ENCODE assay signal across 14 cellular contexts in the genomic region with DNA sequence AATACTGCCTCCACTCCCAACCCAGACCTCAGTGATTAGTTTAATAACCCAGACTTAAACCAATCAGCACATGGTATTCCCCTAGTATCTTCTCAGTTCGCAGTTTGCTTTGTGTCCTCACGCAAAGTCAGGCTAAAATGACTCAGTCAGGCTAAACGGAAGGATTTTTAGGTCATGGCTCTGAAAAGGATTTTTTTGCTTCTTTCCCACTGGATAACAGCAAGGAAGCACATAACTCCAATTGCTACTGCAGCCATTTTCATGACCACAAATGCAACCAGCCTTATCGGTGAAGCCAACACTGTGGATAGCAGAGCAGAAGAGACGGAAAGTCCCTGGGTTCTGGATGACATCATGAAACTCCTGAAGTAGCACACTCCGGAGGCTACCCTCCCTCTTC.
DNase-seq lines count a peak whose midpoint lies in the region; ATAC-seq lines count a peak whose summit lies in the region.
"Had no signal": no experiment of that assay in that cellular context is flagged by ENCODE, and none has a peak within 500 bp of the region (broad histone marks: within the 10 kb centered on the region; RNA-seq: fewer than 3 reads in every experiment).

No MANE protein-coding gene starts in this region.

- ATAC-seq in GM18909 (IDR thresholded peaks at IDR 0.05; ENCODE audit: poor library complexity, unreplicated experiment), result no peak

- peak; percentile 90 for DNase-seq in Daoy (ENCODE audit: low read depth)
- DNase-seq in LHCN-M2 (ENCODE audit: low read depth), result peak; percentile 15
- peak; percentile 45 for DNase-seq in dermis blood vessel endothelial cell
- DNase-seq in myocyte (ENCODE audit: low read depth), result peak; percentile 40
- DNase-seq in NCI-H1092 (lab: John Stamatoyannopoulos, UW), result no peak
- no peak for DNase-seq in stimulated activated CD4-positive, alpha-beta T cell treated with anti-CD3 and anti-CD28 coated beads, Interleukin-1b, Interleukin-23, amount 100 ng/mL, for 48 hours
- no peak for DNase-seq in NCI-H2196 treated with DMSO at 0.1 percent for 48 hours (lab: John Stamatoyannopoulos, UW; ENCODE audit: unreplicated experiment)
- DNase-seq: activated CD8-positive, alpha-beta memory T cell treated with anti-CD3 and anti-CD28 coated beads, Interleukin-2, amount 50 U/mL, for 4 hours; activated naive CD4-positive, alpha-beta T cell treated with anti-CD3 and anti-CD28 coated beads, Interleukin-2, amount 50 U/mL, for 16 hours; NCI-H1694 treated with DMSO at 0.1 percent for 48 hours; NCI-H774; SHP77 treated with DMSO at 0.1 percent for 48 hours; WERI-Rb-1 had no signal

Comparison
In these comparisons a context has a peak if more than half of its experiments do, and no peak if none do; other contexts are left out.
1. DNase-seq: peak in Daoy (single experiment), LHCN-M2 (single experiment), dermis blood vessel endothelial cell (single experiment) and myocyte (single experiment); none in NCI-H1092 (single experiment), stimulated activated CD4-positive, alpha-beta T cell treated with anti-CD3 and anti-CD28 coated beads, Interleukin-1b, Interleukin-23, amount 100 ng/mL, for 48 hours (single experiment) and NCI-H2196 treated with DMSO at 0.1 percent for 48 hours (single experiment).